Comparison of ENCODE assay signal across 20 cellular contexts in the genomic region with DNA sequence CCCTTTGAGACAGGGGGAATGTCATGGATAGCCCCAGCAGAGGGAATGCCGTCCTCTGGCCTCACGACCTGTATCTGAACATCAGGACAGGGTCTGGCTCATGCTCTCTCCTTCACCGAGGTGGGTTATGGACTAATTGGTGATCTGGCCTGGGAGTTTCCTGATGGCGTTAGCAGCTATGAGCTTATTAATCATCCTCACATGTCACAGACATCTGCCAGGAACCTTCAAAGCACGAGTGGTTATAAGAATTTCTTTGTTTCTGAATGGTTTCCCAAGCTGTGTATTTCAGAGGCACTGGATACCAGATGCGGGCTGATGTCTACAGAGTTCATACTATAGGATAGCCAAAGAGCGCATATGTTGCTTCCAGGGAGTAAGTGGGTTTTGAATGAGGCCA. TPM values are rescaled to one million over a fixed set of nuclear protein-coding genes. Genes with fewer than 3 reads are reported as not detected.
"Had no signal": no experiment of that assay in that cellular context is flagged by ENCODE, and none has a peak within 500 bp of the region (broad histone marks: within the 10 kb centered on the region; RNA-seq: fewer than 3 reads in every experiment).

No MANE protein-coding gene starts in this region.

- H3K4me3 Mint-ChIP-seq: activated CD4-positive, alpha-beta memory T cell treated with anti-CD3 and anti-CD28 coated beads for 36 hours; activated CD8-positive, alpha-beta memory T cell treated with anti-CD3 and anti-CD28 coated beads, Interleukin-2, amount 10 ng/mL, durations not matched to agents 7 days and 5 days; activated naive CD4-positive, alpha-beta T cell treated with anti-CD3 and anti-CD28 coated beads for 36 hours; naive thymus-derived CD4-positive, alpha-beta T cell; stimulated activated memory B cell treated with anti-CD40 and anti-IgM and Interleukin-4, amounts not matched to agents 10 μg/mL and 1 μg/mL and 100 μg/mL, for 72 hours; T-helper 17 cell had no signal

- H3K36me3 ChIP-seq: lower lobe of right lung, neutrophil, tibial nerve, uterus, WERI-Rb-1 had no signal

- H3K27ac Mint-ChIP-seq: activated CD4-positive, alpha-beta memory T cell treated with anti-CD3 and anti-CD28 coated beads for 36 hours; activated CD8-positive, alpha-beta memory T cell treated with anti-CD3 and anti-CD28 coated beads, Interleukin-2, amount 10 ng/mL, durations not matched to agents 7 days and 5 days; activated naive CD4-positive, alpha-beta T cell treated with anti-CD3 and anti-CD28 coated beads for 36 hours; activated T-helper 2 cell treated with anti-CD3 and anti-CD28 coated beads, Interferon-gamma antibody, Interleukin-2, Interleukin-4, amounts not matched to agents 10 μg/mL and 5 μg/mL and 100 μg/mL, durations not matched to agents 14 hours and 24 hours and 36 hours; naive thymus-derived CD4-positive, alpha-beta T cell; stimulated activated memory B cell treated with anti-CD40 and anti-IgM and Interleukin-4, amounts not matched to agents 10 μg/mL and 1 μg/mL and 100 μg/mL, for 72 hours; T-helper 17 cell had no signal

- H3K27me3 ChIP-seq: neutrophil, tibial nerve, uterus had no signal

- H3K9me3 Mint-ChIP-seq: activated CD4-positive, alpha-beta memory T cell treated with anti-CD3 and anti-CD28 coated beads for 36 hours; activated naive CD4-positive, alpha-beta T cell treated with anti-CD3 and anti-CD28 coated beads for 36 hours; activated T-helper 2 cell treated with anti-CD3 and anti-CD28 coated beads, Interferon-gamma antibody, Interleukin-2, Interleukin-4, amounts not matched to agents 10 μg/mL and 5 μg/mL and 100 μg/mL, durations not matched to agents 14 hours and 24 hours and 36 hours had no signal

- H3K36me3 Mint-ChIP-seq: activated CD4-positive, alpha-beta memory T cell treated with anti-CD3 and anti-CD28 coated beads for 36 hours; activated CD8-positive, alpha-beta memory T cell treated with anti-CD3 and anti-CD28 coated beads, Interleukin-2, amount 10 ng/mL, durations not matched to agents 7 days and 5 days; stimulated activated memory B cell treated with anti-CD40 and anti-IgM and Interleukin-4, amounts not matched to agents 10 μg/mL and 1 μg/mL and 100 μg/mL, for 72 hours had no signal

- DNase-seq: activated CD4-positive, alpha-beta memory T cell treated with anti-CD3 and anti-CD28 coated beads for 36 hours; activated CD8-positive, alpha-beta memory T cell treated with anti-CD3 and anti-CD28 coated beads, Interleukin-2, amount 10 ng/mL, durations not matched to agents 7 days and 5 days; activated naive CD4-positive, alpha-beta T cell treated with anti-CD3 and anti-CD28 coated beads for 36 hours; activated T-cell treated with anti-CD3 and anti-CD28 coated beads, Interleukin-2, amount 50 U/mL, for 1 hour; caudate nucleus; left cardiac atrium; lower lobe of right lung; naive thymus-derived CD4-positive, alpha-beta T cell; stimulated activated CD4-positive, alpha-beta T cell treated with anti-CD3 and anti-CD28 coated beads, Interleukin-2, amount 100 ng/mL, for 48 hours; T-helper 17 cell; uterus had no signal

- H3K4me1 Mint-ChIP-seq: stimulated activated memory B cell treated with anti-CD40 and anti-IgM and Interleukin-4, amounts not matched to agents 10 μg/mL and 1 μg/mL and 100 μg/mL, for 72 hours; T-helper 17 cell had no signal

- ATAC-seq: activated CD8-positive, alpha-beta memory T cell treated with anti-CD3 and anti-CD28 coated beads, Interleukin-2, amount 10 ng/mL, durations not matched to agents 7 days and 5 days; left cardiac atrium; lower lobe of right lung; naive thymus-derived CD4-positive, alpha-beta T cell; stimulated activated memory B cell treated with anti-CD40 and anti-IgM and Interleukin-4, amounts not matched to agents 10 μg/mL and 1 μg/mL and 100 μg/mL, for 72 hours; T-helper 17 cell had no signal

- H3K4me3 ChIP-seq: lower lobe of right lung, tibial nerve, uterus had no signal

- H3K27ac ChIP-seq: lower lobe of right lung, neutrophil, tibial nerve, uterus, WERI-Rb-1 had no signal

RNA-seq across cellular contexts. Expression of gene CPA4, which starts 6.9 kb away (rescaled TPM):
- total RNA-seq: activated CD8-positive, alpha-beta memory T cell treated with anti-CD3 and anti-CD28 coated beads, Interleukin-2, amount 10 ng/mL, durations not matched to agents 7 days and 5 days; activated naive CD4-positive, alpha-beta T cell treated with anti-CD3 and anti-CD28 coated beads for 36 hours; activated T-helper 2 cell treated with anti-CD3 and anti-CD28 coated beads, Interferon-gamma antibody, Interleukin-2, Interleukin-4, amounts not matched to agents 10 μg/mL and 5 μg/mL and 100 μg/mL, durations not matched to agents 14 hours and 24 hours and 36 hours; lower lobe of right lung; naive thymus-derived CD4-positive, alpha-beta T cell; T-helper 17 cell had no signal

RNA-seq across cellular contexts. Expression of gene CPA2, which starts 33.2 kb away (rescaled TPM):
- total RNA-seq: activated CD8-positive, alpha-beta memory T cell treated with anti-CD3 and anti-CD28 coated beads, Interleukin-2, amount 10 ng/mL, durations not matched to agents 7 days and 5 days; activated naive CD4-positive, alpha-beta T cell treated with anti-CD3 and anti-CD28 coated beads for 36 hours; fibroblast of villous mesenchyme; lower lobe of right lung; mononuclear cell; naive thymus-derived CD4-positive, alpha-beta T cell; renal cortical epithelial cell; subcutaneous adipose tissue; T-helper 17 cell had no signal

RNA-seq across cellular contexts. Expression of gene CPA5, which starts 44.7 kb away (rescaled TPM):
- total RNA-seq: fibroblast of villous mesenchyme, left cardiac atrium, lower lobe of right lung, mononuclear cell, renal cortical epithelial cell, subcutaneous adipose tissue, tibial nerve, uterus had no signal
